12 cellular contexts compared by ENCODE assay signal in the genomic region with DNA sequence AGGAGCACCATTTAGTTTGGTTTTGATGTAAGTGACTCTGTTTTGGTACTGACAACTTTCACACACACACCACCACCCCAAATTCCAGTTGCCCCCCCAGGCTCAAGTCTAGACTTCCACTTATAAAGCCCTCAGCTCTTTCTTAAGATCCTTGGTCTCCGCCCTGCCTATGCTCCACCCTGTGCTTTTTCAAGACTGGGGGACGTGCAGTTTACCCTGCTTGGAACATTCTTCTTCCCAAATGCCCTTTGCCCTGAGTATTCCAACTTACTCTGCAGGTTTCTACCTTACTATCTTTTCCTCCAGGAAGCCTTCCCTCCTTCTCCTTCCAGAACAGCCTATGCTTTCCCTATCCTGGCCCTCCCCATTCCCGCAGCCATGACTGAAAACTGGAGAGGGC. TPM values are rescaled to one million over a fixed set of nuclear protein-coding genes. Genes with fewer than 3 reads are reported as not detected.
DNase-seq lines count a peak whose midpoint lies in the region; ATAC-seq and TF ChIP-seq lines count a peak whose summit lies in the region.
"Had no signal": no experiment of that assay in that cellular context is flagged by ENCODE, and none has a peak within 500 bp of the region (broad histone marks: within the 10 kb centered on the region; RNA-seq: fewer than 3 reads in every experiment).

No MANE protein-coding gene starts in this region.

- H3K27ac ChIP-seq in 22Rv1 (peak overlapping the region; percentile 90), muscle layer of duodenum (ENCODE audit: low read length) (peak overlapping the region; percentile 75)
- H3K27ac ChIP-seq: testis had no signal

- peaks cover 3 to 11% of the 10 kb centered on the region in 2 donors for H3K4me1 ChIP-seq in muscle layer of duodenum (ENCODE audit: control insufficient read depth in 1 of 2, insufficient read depth in 2 of 2, low read length in 2 of 2)

- intact Hi-C loops in Calu3 (cut with micrococcal nuclease; ENCODE audit: unreplicated experiment), result no loop called here

- peak overlapping the region; percentile 78 for H3K27ac Mint-ChIP-seq in Calu3 (ENCODE audit: unreplicated experiment)
- peak overlapping the region; percentile 69 to 91 for H3K27ac Mint-ChIP-seq in activated naive CD4-positive, alpha-beta T cell treated with anti-CD3 and anti-CD28 coated beads, Interleukin-2, amount 50 U/mL, for 72 hours

- ATAC-seq in activated naive CD4-positive, alpha-beta T cell treated with anti-CD3 and anti-CD28 coated beads, Interleukin-2, amount 50 U/mL, for 72 hours, result no peak
- ATAC-seq in SK-N-SH treated with all-trans-retinoic acid at 6 μM for 48 hours (no peak), HG02642 (IDR thresholded peaks at IDR 0.05; ENCODE audit: poor library complexity, unreplicated experiment) (no peak)

- H3K9me3 ChIP-seq in muscle layer of duodenum (ENCODE audit: control insufficient read depth in 1 of 2, low read length in 2 of 2), result no peaks in the 10 kb centered on the region
- H3K9me3 ChIP-seq: testis had no signal

- CTCF ChIA-PET in Calu3 (lab: Charles Lee), result no interaction called here

- H3K4me3 ChIP-seq in muscle layer of duodenum (ENCODE audit: low read depth in 1 of 2, low read length in 2 of 2) (no peak overlapping the region), foreskin fibroblast (ENCODE audit: low read depth in 1 of 2, low read length in 2 of 2) (no peak overlapping the region)

- no peaks in the 10 kb centered on the region for H3K9me3 Mint-ChIP-seq in Calu3 (ENCODE audit: low read depth, unreplicated experiment)
- no peaks in the 10 kb centered on the region for H3K9me3 Mint-ChIP-seq in activated naive CD4-positive, alpha-beta T cell treated with anti-CD3 and anti-CD28 coated beads, Interleukin-2, amount 50 U/mL, for 72 hours

- no peaks in the 10 kb centered on the region for H3K36me3 ChIP-seq in muscle layer of duodenum (ENCODE audit: control insufficient read depth in 1 of 2, insufficient read depth in 2 of 2, low read length in 2 of 2)

- H3K36me3 Mint-ChIP-seq in Calu3 (ENCODE audit: insufficient read depth, unreplicated experiment), result peaks cover 30% of the 10 kb centered on the region
- H3K36me3 Mint-ChIP-seq in activated naive CD4-positive, alpha-beta T cell treated with anti-CD3 and anti-CD28 coated beads, Interleukin-2, amount 50 U/mL, for 72 hours, result peaks cover 19 to 22% of the 10 kb centered on the region in 2 donors

- no peak overlapping the region for H3K4me3 Mint-ChIP-seq in Calu3 (ENCODE audit: low read depth, unreplicated experiment)

- DNase-seq in Calu3 (no peak), foreskin fibroblast (no peak), SKM-1 (lab: John Stamatoyannopoulos, UW; ENCODE audit: unreplicated experiment) (no peak)
- DNase-seq in activated naive CD4-positive, alpha-beta T cell treated with anti-CD3 and anti-CD28 coated beads, Interleukin-2, amount 50 U/mL, for 72 hours (ENCODE audit: low spot score in 2 of 2), result no peak
- DNase-seq: GOT3, mesendoderm, MM.1S had no signal

- H3K27me3 Mint-ChIP-seq in Calu3 (ENCODE audit: unreplicated experiment), result no peaks in the 10 kb centered on the region

- no peaks in the 10 kb centered on the region for H3K27me3 ChIP-seq in muscle layer of duodenum (ENCODE audit: low read depth, low read length)
- H3K27me3 ChIP-seq: testis had no signal

- H3K4me1 Mint-ChIP-seq in Calu3 (ENCODE audit: low read depth, unreplicated experiment), result peaks cover 27% of the 10 kb centered on the region

- TF ChIP-seq CTCF in 22Rv1 (IDR thresholded peaks at IDR 0.05), result no peak
- no peak for TF ChIP-seq CTCF in Calu3 (IDR thresholded peaks at IDR 0.05; ENCODE audit: unreplicated experiment)
- no peak for TF ChIP-seq CTCF in foreskin fibroblast (IDR thresholded peaks at IDR 0.05; ENCODE audit: low read depth, low read length)

- BruUV-seq in Calu3 (replicated peaks; lab: Mats Ljungman, UMichigan), result no TSS peak

TF ChIP-seq in SK-N-SH treated with all-trans-retinoic acid at 6 μM for 48 hours, 23 proteins besides CTCF, POLR2A, EP300 and RAD21:
- no peak for TF ChIP-seq ARNTL (CRISPR knock-in tag; IDR thresholded peaks at IDR 0.05; ENCODE audit: borderline replicate concordance, low read depth)
- no peak for TF ChIP-seq GLIS3 (CRISPR knock-in tag; IDR thresholded peaks at IDR 0.05)
- TF ChIP-seq, protein P1, sequence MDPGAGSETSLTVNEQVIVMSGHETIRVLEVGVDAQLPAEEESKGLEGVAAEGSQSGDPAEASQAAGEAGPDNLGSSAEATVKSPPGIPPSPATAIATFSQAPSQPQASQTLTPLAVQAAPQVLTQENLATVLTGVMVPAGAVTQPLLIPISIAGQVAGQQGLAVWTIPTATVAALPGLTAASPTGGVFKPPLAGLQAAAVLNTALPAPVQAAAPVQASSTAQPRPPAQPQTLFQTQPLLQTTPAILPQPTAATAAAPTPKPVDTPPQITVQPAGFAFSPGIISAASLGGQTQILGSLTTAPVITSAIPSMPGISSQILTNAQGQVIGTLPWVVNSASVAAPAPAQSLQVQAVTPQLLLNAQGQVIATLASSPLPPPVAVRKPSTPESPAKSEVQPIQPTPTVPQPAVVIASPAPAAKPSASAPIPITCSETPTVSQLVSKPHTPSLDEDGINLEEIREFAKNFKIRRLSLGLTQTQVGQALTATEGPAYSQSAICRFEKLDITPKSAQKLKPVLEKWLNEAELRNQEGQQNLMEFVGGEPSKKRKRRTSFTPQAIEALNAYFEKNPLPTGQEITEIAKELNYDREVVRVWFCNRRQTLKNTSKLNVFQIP (CRISPR knock-in tag; IDR thresholded peaks at IDR 0.05; ENCODE audit: borderline replicate concordance, low read depth), result no peak
- TF ChIP-seq, protein P2, sequence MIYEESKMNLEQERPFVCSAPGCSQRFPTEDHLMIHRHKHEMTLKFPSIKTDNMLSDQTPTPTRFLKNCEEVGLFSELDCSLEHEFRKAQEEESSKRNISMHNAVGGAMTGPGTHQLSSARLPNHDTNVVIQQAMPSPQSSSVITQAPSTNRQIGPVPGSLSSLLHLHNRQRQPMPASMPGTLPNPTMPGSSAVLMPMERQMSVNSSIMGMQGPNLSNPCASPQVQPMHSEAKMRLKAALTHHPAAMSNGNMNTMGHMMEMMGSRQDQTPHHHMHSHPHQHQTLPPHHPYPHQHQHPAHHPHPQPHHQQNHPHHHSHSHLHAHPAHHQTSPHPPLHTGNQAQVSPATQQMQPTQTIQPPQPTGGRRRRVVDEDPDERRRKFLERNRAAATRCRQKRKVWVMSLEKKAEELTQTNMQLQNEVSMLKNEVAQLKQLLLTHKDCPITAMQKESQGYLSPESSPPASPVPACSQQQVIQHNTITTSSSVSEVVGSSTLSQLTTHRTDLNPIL (CRISPR knock-in tag; IDR thresholded peaks at IDR 0.05; ENCODE audit: low read depth), result no peak
- no peak for TF ChIP-seq TCF4 (CRISPR knock-in tag; IDR thresholded peaks at IDR 0.05; ENCODE audit: borderline replicate concordance)
- no peak for TF ChIP-seq BACH2 (CRISPR knock-in tag; IDR thresholded peaks at IDR 0.05; ENCODE audit: borderline replicate concordance)
- TF ChIP-seq, protein P3, sequence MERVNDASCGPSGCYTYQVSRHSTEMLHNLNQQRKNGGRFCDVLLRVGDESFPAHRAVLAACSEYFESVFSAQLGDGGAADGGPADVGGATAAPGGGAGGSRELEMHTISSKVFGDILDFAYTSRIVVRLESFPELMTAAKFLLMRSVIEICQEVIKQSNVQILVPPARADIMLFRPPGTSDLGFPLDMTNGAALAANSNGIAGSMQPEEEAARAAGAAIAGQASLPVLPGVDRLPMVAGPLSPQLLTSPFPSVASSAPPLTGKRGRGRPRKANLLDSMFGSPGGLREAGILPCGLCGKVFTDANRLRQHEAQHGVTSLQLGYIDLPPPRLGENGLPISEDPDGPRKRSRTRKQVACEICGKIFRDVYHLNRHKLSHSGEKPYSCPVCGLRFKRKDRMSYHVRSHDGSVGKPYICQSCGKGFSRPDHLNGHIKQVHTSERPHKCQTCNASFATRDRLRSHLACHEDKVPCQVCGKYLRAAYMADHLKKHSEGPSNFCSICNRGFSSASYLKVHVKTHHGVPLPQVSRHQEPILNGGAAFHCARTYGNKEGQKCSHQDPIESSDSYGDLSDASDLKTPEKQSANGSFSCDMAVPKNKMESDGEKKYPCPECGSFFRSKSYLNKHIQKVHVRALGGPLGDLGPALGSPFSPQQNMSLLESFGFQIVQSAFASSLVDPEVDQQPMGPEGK (CRISPR knock-in tag; IDR thresholded peaks at IDR 0.05; ENCODE audit: borderline replicate concordance), result no peak
- no peak for TF ChIP-seq SNAI2 (CRISPR knock-in tag; IDR thresholded peaks at IDR 0.05)
- no peak for TF ChIP-seq ISL1 (CRISPR knock-in tag; IDR thresholded peaks at IDR 0.05)
- no peak for TF ChIP-seq CSDC2 (CRISPR knock-in tag; IDR thresholded peaks at IDR 0.05)
- no peak for TF ChIP-seq ZNF8 (CRISPR knock-in tag; IDR thresholded peaks at IDR 0.05)
- TF ChIP-seq ESRRG (CRISPR knock-in tag; IDR thresholded peaks at IDR 0.05), result no peak
- TF ChIP-seq ZNF565 (CRISPR knock-in tag; conservative IDR thresholded peaks at IDR 0.05; ENCODE audit: low read depth), result no peak
- no peak for TF ChIP-seq OSR1 (CRISPR knock-in tag; IDR thresholded peaks at IDR 0.05)

RNA-seq across cellular contexts. Expression of a gene that starts 1.5 kb away (rescaled TPM):
- total RNA-seq in Calu3 (2022), result 34.1 and 54.0 TPM in 2 replicates
- 10 to 100 TPM; 37.3 to 59.3 TPM for total RNA-seq in activated naive CD4-positive, alpha-beta T cell treated with anti-CD3 and anti-CD28 coated beads, Interleukin-2, amount 50 U/mL, for 72 hours
